ENCODE assay signal across 8 cellular contexts in genomic region chr6:29071831-29072723, GRCh38. TPM values are rescaled to one million over a fixed set of nuclear protein-coding genes. Genes with fewer than 3 reads are reported as not detected.
DNase-seq lines count a peak whose midpoint lies in the region; ATAC-seq and TF ChIP-seq lines count a peak whose summit lies in the region.

No MANE protein-coding gene starts in this region.

- CTCF ChIA-PET in activated CD8-positive, alpha-beta T cell treated with anti-CD3 and anti-CD28 coated beads for 36 hours (lab: Charles Lee), result interaction anchor here (0.8 to 1.6 kb wide), 2 partner anchors 38 to 41 kb away, joined by 3 read pairs; no protein-coding TSS in a partner anchor
- CTCF ChIA-PET in activated CD4-positive, alpha-beta memory T cell treated with anti-CD3 and anti-CD28 coated beads, Interleukin-2, amount 10 ng/mL, durations not matched to agents 7 days and 5 days (lab: Charles Lee), result no interaction called here

- H3K36me3 Mint-ChIP-seq in activated CD8-positive, alpha-beta T cell treated with anti-CD3 and anti-CD28 coated beads for 36 hours (ENCODE audit: low read depth), result no peaks in the 10 kb centered on the region
- no peaks in the 10 kb centered on the region for H3K36me3 Mint-ChIP-seq in activated CD4-positive, alpha-beta memory T cell treated with anti-CD3 and anti-CD28 coated beads, Interleukin-2, amount 10 ng/mL, durations not matched to agents 7 days and 5 days (ENCODE audit: low read depth)

- H3K4me3 Mint-ChIP-seq in activated CD8-positive, alpha-beta T cell treated with anti-CD3 and anti-CD28 coated beads for 36 hours, result no peak overlapping the region
- H3K4me3 Mint-ChIP-seq in activated CD4-positive, alpha-beta memory T cell treated with anti-CD3 and anti-CD28 coated beads, Interleukin-2, amount 10 ng/mL, durations not matched to agents 7 days and 5 days, result no peak overlapping the region

- TF ChIP-seq CTCF in 22Rv1 (IDR thresholded peaks at IDR 0.05) (peak; percentile 78), GM12865 (IDR thresholded peaks at IDR 0.05; ENCODE audit: insufficient read depth, low read depth, low read length, missing control alignments) (peak; percentile 65)
- peak; percentile 50 for TF ChIP-seq CTCF in activated CD8-positive, alpha-beta T cell treated with anti-CD3 and anti-CD28 coated beads for 36 hours (IDR thresholded peaks at IDR 0.05)

- H3K9me3 Mint-ChIP-seq in activated CD8-positive, alpha-beta T cell treated with anti-CD3 and anti-CD28 coated beads for 36 hours, result peaks cover 3% of the 10 kb centered on the region
- H3K9me3 Mint-ChIP-seq in activated CD4-positive, alpha-beta memory T cell treated with anti-CD3 and anti-CD28 coated beads, Interleukin-2, amount 10 ng/mL, durations not matched to agents 7 days and 5 days, result no peaks in the 10 kb centered on the region

- no peak overlapping the region for H3K27ac Mint-ChIP-seq in activated CD8-positive, alpha-beta T cell treated with anti-CD3 and anti-CD28 coated beads for 36 hours
- no peak overlapping the region for H3K27ac Mint-ChIP-seq in activated CD4-positive, alpha-beta memory T cell treated with anti-CD3 and anti-CD28 coated beads, Interleukin-2, amount 10 ng/mL, durations not matched to agents 7 days and 5 days

- H3K4me3 ChIP-seq in GM12865 (ENCODE audit: low read depth, low read length), result no peak overlapping the region

- intact Hi-C loops in activated CD8-positive, alpha-beta T cell treated with anti-CD3 and anti-CD28 coated beads for 36 hours (cut with micrococcal nuclease), result no loop called here
- intact Hi-C loops in head of caudate nucleus (cut with DNase I), result no loop called here

- H3K27me3 Mint-ChIP-seq in activated CD8-positive, alpha-beta T cell treated with anti-CD3 and anti-CD28 coated beads for 36 hours, result peaks cover 35% of the 10 kb centered on the region
- peaks cover 20% of the 10 kb centered on the region for H3K27me3 Mint-ChIP-seq in activated CD4-positive, alpha-beta memory T cell treated with anti-CD3 and anti-CD28 coated beads, Interleukin-2, amount 10 ng/mL, durations not matched to agents 7 days and 5 days

- H3K27ac ChIP-seq in 22Rv1, result no peak overlapping the region

- ATAC-seq in activated CD8-positive, alpha-beta T cell treated with anti-CD3 and anti-CD28 coated beads for 36 hours, result no peak
- no peak for ATAC-seq in GM18873 (IDR thresholded peaks at IDR 0.05; ENCODE audit: low FRiP score, unreplicated experiment)

- DNase-seq in GM12865 (ENCODE audit: low read depth) (peak; percentile 48), Kasumi-1 (lab: John Stamatoyannopoulos, UW) (peak; percentile 6 to 31), kidney tubule cell (ENCODE audit: low spot score) (peak; percentile 51), head of caudate nucleus (no peak)
- DNase-seq in activated CD8-positive, alpha-beta T cell treated with anti-CD3 and anti-CD28 coated beads for 36 hours, result peak; percentile 25
- no peak for DNase-seq in activated CD4-positive, alpha-beta memory T cell treated with anti-CD3 and anti-CD28 coated beads, Interleukin-2, amount 10 ng/mL, durations not matched to agents 7 days and 5 days

- POLR2A ChIA-PET in activated CD8-positive, alpha-beta T cell treated with anti-CD3 and anti-CD28 coated beads for 36 hours (lab: Charles Lee), result no interaction called here
- POLR2A ChIA-PET in activated CD4-positive, alpha-beta memory T cell treated with anti-CD3 and anti-CD28 coated beads, Interleukin-2, amount 10 ng/mL, durations not matched to agents 7 days and 5 days (lab: Charles Lee), result no interaction called here

- H3K4me1 Mint-ChIP-seq in activated CD8-positive, alpha-beta T cell treated with anti-CD3 and anti-CD28 coated beads for 36 hours (ENCODE audit: low read depth), result no peaks in the 10 kb centered on the region
- no peaks in the 10 kb centered on the region for H3K4me1 Mint-ChIP-seq in activated CD4-positive, alpha-beta memory T cell treated with anti-CD3 and anti-CD28 coated beads, Interleukin-2, amount 10 ng/mL, durations not matched to agents 7 days and 5 days

RNA-seq across cellular contexts. Expression of gene OR2B3, which starts 15.0 kb away (rescaled TPM):
- total RNA-seq in activated CD8-positive, alpha-beta T cell treated with anti-CD3 and anti-CD28 coated beads for 36 hours, result not detected
- total RNA-seq in activated CD4-positive, alpha-beta memory T cell treated with anti-CD3 and anti-CD28 coated beads, Interleukin-2, amount 10 ng/mL, durations not matched to agents 7 days and 5 days, result not detected

RNA-seq across cellular contexts. Expression of gene OR2W1, which starts 27.1 kb away (rescaled TPM):
- total RNA-seq in activated CD8-positive, alpha-beta T cell treated with anti-CD3 and anti-CD28 coated beads for 36 hours, result not detected
- not detected for total RNA-seq in activated CD4-positive, alpha-beta memory T cell treated with anti-CD3 and anti-CD28 coated beads, Interleukin-2, amount 10 ng/mL, durations not matched to agents 7 days and 5 days

RNA-seq across cellular contexts. Expression of gene OR2J1, which starts 27.2 kb away (rescaled TPM):
- not detected for total RNA-seq in activated CD8-positive, alpha-beta T cell treated with anti-CD3 and anti-CD28 coated beads for 36 hours
- total RNA-seq in activated CD4-positive, alpha-beta memory T cell treated with anti-CD3 and anti-CD28 coated beads, Interleukin-2, amount 10 ng/mL, durations not matched to agents 7 days and 5 days, result not detected

RNA-seq across cellular contexts. Expression of gene OR2J3, which starts 35.8 kb away (rescaled TPM):
- total RNA-seq in activated CD8-positive, alpha-beta T cell treated with anti-CD3 and anti-CD28 coated beads for 36 hours, result not detected
- total RNA-seq in activated CD4-positive, alpha-beta memory T cell treated with anti-CD3 and anti-CD28 coated beads, Interleukin-2, amount 10 ng/mL, durations not matched to agents 7 days and 5 days, result not detected

Comparison
In these comparisons a context has a peak if more than half of its experiments do, and no peak if none do; other contexts are left out.
1. DNase-seq: peak in GM12865 (single experiment), Kasumi-1 (2 of 2), activated CD8-positive, alpha-beta T cell treated with anti-CD3 and anti-CD28 coated beads for 36 hours (single experiment) and kidney tubule cell (single experiment); none in head of caudate nucleus (0 of 42) and activated CD4-positive, alpha-beta memory T cell treated with anti-CD3 and anti-CD28 coated beads, Interleukin-2, amount 10 ng/mL, durations not matched to agents 7 days and 5 days (single experiment).
2. Peak in every context shown above with its lines, with median percentiles within 50 percentile points of each other: CTCF ChIP-seq.